Comparison of ENCODE assay signal across 28 cellular contexts in the genomic region with DNA sequence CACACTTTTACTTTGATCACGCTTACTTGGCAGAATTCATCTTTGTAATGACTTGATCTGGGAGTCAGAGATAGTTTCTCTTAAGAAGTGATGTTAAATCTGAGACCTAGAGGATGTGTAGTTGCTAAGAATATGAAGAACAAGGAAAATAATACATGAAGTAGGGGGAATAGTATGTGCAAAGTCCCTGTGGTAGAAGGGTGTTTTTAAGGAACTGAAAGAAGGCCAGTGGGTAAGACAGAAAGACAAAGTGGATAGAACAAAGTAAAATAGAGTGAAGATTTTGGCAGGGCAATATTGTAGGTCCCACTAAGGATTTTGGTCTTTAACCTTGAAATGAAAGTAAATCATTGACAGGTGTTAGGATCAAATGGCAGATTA.
"Had no signal": no experiment of that assay in that cellular context is flagged by ENCODE, and none has a peak within 500 bp of the region (broad histone marks: within the 10 kb centered on the region; RNA-seq: fewer than 3 reads in every experiment).

No MANE protein-coding gene starts in this region.

- FAIRE-seq: pancreas had no signal

- H3K4me1 ChIP-seq: pancreas, psoas muscle, vagina had no signal

- H3K79me2 ChIP-seq: hepatocyte had no signal

- H3K27me3 ChIP-seq: body of pancreas, cardiac muscle cell, hepatocyte, left lung, pancreas, transverse colon, vagina had no signal

- ATAC-seq: activated CD8-positive, alpha-beta memory T cell treated with anti-CD3 and anti-CD28 coated beads, Interleukin-2, amount 10 ng/mL, durations not matched to agents 7 days and 5 days; activated CD8-positive, alpha-beta T cell treated with anti-CD3 and anti-CD28 coated beads for 36 hours; body of pancreas; left lung; naive thymus-derived CD4-positive, alpha-beta T cell; pancreas; psoas muscle; right cardiac atrium; stimulated activated naive B cell treated with anti-CD40 and anti-IgM and Interleukin-4, amounts not matched to agents 10 μg/mL and 1 μg/mL and 100 μg/mL, for 72 hours had no signal

- H3K4me3 ChIP-seq: body of pancreas, cardiac muscle cell, hepatocyte, left lung, lung, pancreas, psoas muscle, skin epidermis, transverse colon, vagina had no signal

- H3K27ac ChIP-seq: body of pancreas, cardiac muscle cell, hepatocyte, left lung, neutrophil, pancreas, psoas muscle, skin epidermis, transverse colon, vagina, VCaP had no signal

- H3K36me3 ChIP-seq: cardiac muscle cell, left lung, neutrophil, pancreas, transverse colon, vagina had no signal

- H2AFZ ChIP-seq: hepatocyte had no signal

- H3K4me2 ChIP-seq: hepatocyte had no signal

- DNase-seq: activated CD4-positive, alpha-beta T cell treated with anti-CD3 and anti-CD28 coated beads, Interleukin-2, amount 10 ng/mL, durations not matched to agents 7 days and 5 days; activated CD4-positive, CD25-positive, alpha-beta regulatory T cell treated with anti-CD3 and anti-CD28 coated beads, Interleukin-2, amount 50 U/mL, for 72 hours; activated CD8-positive, alpha-beta memory T cell treated with anti-CD3 and anti-CD28 coated beads, Interleukin-2, amount 10 ng/mL, durations not matched to agents 7 days and 5 days; activated CD8-positive, alpha-beta T cell treated with anti-CD3 and anti-CD28 coated beads for 36 hours; activated effector memory CD4-positive, alpha-beta T cell treated with anti-CD3 and anti-CD28 coated beads, Interleukin-2, amount 50 U/mL, for 16 hours; activated naive CD4-positive, alpha-beta T cell treated with anti-CD3 and anti-CD28 coated beads, Interleukin-2, amount 10 ng/mL, durations not matched to agents 7 days and 5 days; activated T-cell treated with anti-CD3 and anti-CD28 coated beads for 4 hours; anterior cingulate cortex; body of pancreas; effector CD4-positive, alpha-beta T cell; foreskin melanocyte; immature natural killer cell; kidney glomerular epithelial cell; left lung; naive thymus-derived CD4-positive, alpha-beta T cell; pancreas; psoas muscle; right cardiac atrium; stimulated activated CD4-positive, alpha-beta T cell treated with anti-CD3 and anti-CD28 coated beads, Interleukin-15, amount 100 ng/mL, for 24 hours; stimulated activated naive B cell treated with anti-CD40 and anti-IgM and Interleukin-4, amounts not matched to agents 10 μg/mL and 1 μg/mL and 100 μg/mL, for 72 hours; transverse colon had no signal

- H3K9me3 ChIP-seq: body of pancreas, left lung, neutrophil, pancreas, psoas muscle, transverse colon, vagina had no signal
